31 cellular contexts compared by ENCODE assay signal in the genomic region with DNA sequence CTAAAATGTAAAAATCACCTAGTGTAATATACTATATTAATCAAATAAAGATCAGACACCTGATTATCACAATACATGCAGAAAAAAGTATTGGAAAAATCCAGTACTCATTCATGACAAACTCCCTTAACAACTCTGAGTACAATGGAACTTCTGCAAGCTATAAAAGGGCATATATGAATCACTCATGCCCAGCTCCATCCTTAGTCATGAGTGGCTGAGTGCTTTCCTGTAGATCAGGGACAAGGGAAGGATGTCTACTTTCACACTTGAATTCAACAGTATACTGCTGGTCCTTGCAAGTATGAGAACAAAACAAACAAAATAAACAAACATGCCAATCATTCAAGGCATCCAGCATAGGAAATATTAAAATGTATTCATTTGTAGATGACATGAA.
"Had no signal": no experiment of that assay in that cellular context is flagged by ENCODE, and none has a peak within 500 bp of the region (broad histone marks: within the 10 kb centered on the region; RNA-seq: fewer than 3 reads in every experiment).

No MANE protein-coding gene starts in this region.

- H3K27ac ChIP-seq: ascending aorta, heart left ventricle, lower lobe of right lung, neural progenitor cell, parathyroid adenoma, psoas muscle, sigmoid colon, suprapubic skin, tibial artery, WERI-Rb-1 had no signal

- ATAC-seq: activated CD8-positive, alpha-beta T cell treated with anti-CD3 and anti-CD28 coated beads for 36 hours; activated T-cell treated with anti-CD3 and anti-CD28 coated beads, Interleukin-2, amount 50 U/mL, for 4 hours; effector memory CD8-positive, alpha-beta T cell; heart left ventricle; left lobe of liver; lower lobe of right lung; natural killer cell; psoas muscle; stimulated activated memory B cell treated with anti-CD40 and anti-IgM and Interleukin-4, amounts not matched to agents 10 μg/mL and 1 μg/mL and 100 μg/mL, for 72 hours; T-helper 17 cell had no signal

- H3K27me3 ChIP-seq: ascending aorta, neural progenitor cell, sigmoid colon, suprapubic skin had no signal

- DNase-seq: activated CD4-positive, alpha-beta T cell treated with anti-CD3 and anti-CD28 coated beads, Interleukin-2, amount 10 ng/mL, durations not matched to agents 7 days and 5 days; activated CD4-positive, CD25-positive, alpha-beta regulatory T cell treated with anti-CD3 and anti-CD28 coated beads, Interleukin-2, amount 50 U/mL, for 72 hours; activated CD8-positive, alpha-beta T cell treated with anti-CD3 and anti-CD28 coated beads for 36 hours; activated T-cell treated with anti-CD3 and anti-CD28 coated beads, Interleukin-2, amount 50 U/mL, for 4 hours; caudate nucleus; cortex of kidney; effector memory CD8-positive, alpha-beta T cell; foreskin fibroblast; heart left ventricle; hypothalamus; immature natural killer cell; lower lobe of right lung; mesenchymal stem cell; natural killer cell; occipital lobe; psoas muscle; sigmoid colon; small intestine; stimulated activated CD4-positive, alpha-beta T cell treated with anti-CD3 and anti-CD28 coated beads, Interleukin-1b, Interleukin-23, amount 100 ng/mL, for 48 hours; stimulated activated CD4-positive, alpha-beta T cell treated with anti-CD3 and anti-CD28 coated beads, Interleukin-4, amount 100 ng/mL, for 4 hours; stimulated activated CD8-positive, alpha-beta memory T cell treated with anti-CD3 and anti-CD28 coated beads, Interleukin-4, amount 100 ng/mL, for 48 hours; T-helper 17 cell; T1000; tibial artery; WERI-Rb-1 had no signal

- H3K4me1 ChIP-seq: ascending aorta, heart left ventricle, lower lobe of right lung, parathyroid adenoma, psoas muscle, sigmoid colon, suprapubic skin, tibial artery had no signal
